Comparison of ENCODE assay signal across 1 cellular context in genomic region chr7:76417654-76418310, GRCh38. TPM values are rescaled to one million over a fixed set of nuclear protein-coding genes. Genes with fewer than 3 reads are reported as not detected.
"Had no signal": no experiment of that assay in that cellular context is flagged by ENCODE, and none has a peak within 500 bp of the region (broad histone marks: within the 10 kb centered on the region; RNA-seq: fewer than 3 reads in every experiment).

No MANE protein-coding gene starts in this region.

RNA-seq across cellular contexts. Expression of gene ZP3, which starts 7.0 kb away (rescaled TPM):
- total RNA-seq: Right ventricle myocardium superior had no signal
